ENCODE assay signal across 37 cellular contexts in the genomic region with DNA sequence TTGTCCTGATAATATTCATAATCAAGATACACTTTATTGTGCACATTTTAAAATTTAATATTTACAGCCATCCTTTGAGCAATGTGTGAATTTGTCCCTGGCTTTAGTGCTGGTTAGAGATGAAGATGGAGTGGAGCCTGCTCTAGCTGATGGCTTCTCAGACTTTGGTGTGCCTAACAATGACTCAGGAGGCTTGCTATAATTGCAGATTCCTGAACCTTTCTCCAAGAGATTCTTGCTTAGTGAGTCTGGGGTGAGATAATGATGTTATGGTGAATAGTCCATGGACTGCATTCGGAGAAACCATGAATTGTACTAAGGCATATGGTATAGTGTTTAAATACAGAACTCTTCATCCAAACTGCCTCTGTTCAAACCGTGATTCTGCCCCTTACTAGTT.
"Had no signal": no experiment of that assay in that cellular context is flagged by ENCODE, and none has a peak within 500 bp of the region (broad histone marks: within the 10 kb centered on the region; RNA-seq: fewer than 3 reads in every experiment).

No MANE protein-coding gene starts in this region.

- H3K9me3 ChIP-seq: ascending aorta had no signal

- DNase-seq: activated CD4-positive, alpha-beta memory T cell treated with anti-CD3 and anti-CD28 coated beads, Interleukin-2, amount 10 ng/mL, durations not matched to agents 7 days and 5 days; activated CD4-positive, alpha-beta T cell treated with anti-CD3 and anti-CD28 coated beads for 1 hour; activated CD4-positive, alpha-beta T cell treated with anti-CD3 and anti-CD28 coated beads for 36 hours; activated CD4-positive, alpha-beta T cell treated with anti-CD3 and anti-CD28 coated beads for 48 hours; activated CD4-positive, alpha-beta T cell treated with anti-CD3 and anti-CD28 coated beads, Interleukin-2, amount 10 ng/mL, durations not matched to agents 7 days and 5 days; activated CD4-positive, alpha-beta T cell treated with anti-CD3 and anti-CD28 coated beads, Interleukin-2, amount 50 U/mL, for 48 hours; activated CD4-positive, CD25-positive, alpha-beta regulatory T cell; activated CD8-positive, alpha-beta memory T cell treated with anti-CD3 and anti-CD28 coated beads for 24 hours; activated CD8-positive, alpha-beta memory T cell treated with anti-CD3 and anti-CD28 coated beads, Interleukin-2, amount 10 ng/mL, durations not matched to agents 7 days and 5 days; activated CD8-positive, alpha-beta memory T cell treated with anti-CD3 and anti-CD28 coated beads, Interleukin-2, amount 50 U/mL, for 48 hours; activated CD8-positive, alpha-beta T cell treated with anti-CD3 and anti-CD28 coated beads, Interleukin-2, amount 10 ng/mL, durations not matched to agents 7 days and 5 days; activated effector memory CD4-positive, alpha-beta T cell treated with Interleukin-2 at 50 U/mL for 16 hours; activated gamma-delta T cell; activated naive CD4-positive, alpha-beta T cell treated with anti-CD3 and anti-CD28 coated beads, Interleukin-2, amount 10 ng/mL, durations not matched to agents 7 days and 5 days; activated naive CD4-positive, alpha-beta T cell treated with Interleukin-2 at 50 U/mL for 16 hours; activated naive CD8-positive, alpha-beta T cell treated with anti-CD3 and anti-CD28 coated beads, Interleukin-2, amount 10 ng/mL, durations not matched to agents 7 days and 5 days; activated naive CD8-positive, alpha-beta T cell treated with anti-CD3 and anti-CD28 coated beads, Interleukin-2, amount 50 U/mL, for 24 hours; activated T-cell treated with anti-CD3 and anti-CD28 coated beads, Interleukin-2, amount 50 U/mL, for 24 hours; activated T-cell treated with anti-CD3 and anti-CD28 coated beads, Interleukin-2, amount 50 U/mL, for 48 hours; amygdala; anterior cingulate cortex; caudate nucleus; cerebellar nuclear complex; T-helper 2 cell; T-helper 9 cell; WERI-Rb-1 had no signal

- H3K27me3 ChIP-seq: ascending aorta, cardiac muscle cell had no signal

- H3K36me3 Mint-ChIP-seq: activated CD8-positive, alpha-beta memory T cell treated with anti-CD3 and anti-CD28 coated beads, Interleukin-2, amount 10 ng/mL, durations not matched to agents 7 days and 5 days; activated naive CD4-positive, alpha-beta T cell treated with anti-CD3 and anti-CD28 coated beads, Interleukin-2, amount 10 ng/mL, durations not matched to agents 7 days and 5 days; activated naive CD4-positive, alpha-beta T cell treated with anti-CD3 and anti-CD28 coated beads, Interleukin-2, amount 50 U/mL, for 24 hours; activated naive CD8-positive, alpha-beta T cell; activated naive CD8-positive, alpha-beta T cell treated with anti-CD3 and anti-CD28 coated beads, Interleukin-2, amount 10 ng/mL, durations not matched to agents 7 days and 5 days; brain; WTC11 had no signal

- H3K4me1 Mint-ChIP-seq: activated CD4-positive, alpha-beta memory T cell treated with anti-CD3 and anti-CD28 coated beads, Interleukin-2, amount 10 ng/mL, durations not matched to agents 7 days and 5 days; activated CD4-positive, alpha-beta T cell treated with anti-CD3 and anti-CD28 coated beads for 36 hours; activated CD4-positive, alpha-beta T cell treated with anti-CD3 and anti-CD28 coated beads, Interleukin-2, amount 10 ng/mL, durations not matched to agents 7 days and 5 days; activated CD8-positive, alpha-beta memory T cell treated with anti-CD3 and anti-CD28 coated beads, Interleukin-2, amount 10 ng/mL, durations not matched to agents 7 days and 5 days; activated naive CD4-positive, alpha-beta T cell treated with anti-CD3 and anti-CD28 coated beads, Interleukin-2, amount 10 ng/mL, durations not matched to agents 7 days and 5 days; activated naive CD4-positive, alpha-beta T cell treated with anti-CD3 and anti-CD28 coated beads, Interleukin-2, amount 50 U/mL, for 24 hours; activated naive CD8-positive, alpha-beta T cell treated with anti-CD3 and anti-CD28 coated beads, Interleukin-2, amount 10 ng/mL, durations not matched to agents 7 days and 5 days; activated naive CD8-positive, alpha-beta T cell treated with anti-CD3 and anti-CD28 coated beads, Interleukin-2, amount 50 U/mL, for 24 hours; brain; central memory CD8-positive, alpha-beta T cell had no signal

- H3K4me3 ChIP-seq: ascending aorta, cardiac muscle cell had no signal

- H3K9me3 Mint-ChIP-seq: activated CD4-positive, alpha-beta memory T cell treated with anti-CD3 and anti-CD28 coated beads, Interleukin-2, amount 10 ng/mL, durations not matched to agents 7 days and 5 days; activated CD4-positive, alpha-beta T cell treated with anti-CD3 and anti-CD28 coated beads, Interleukin-2, amount 10 ng/mL, durations not matched to agents 7 days and 5 days; activated naive CD4-positive, alpha-beta T cell treated with anti-CD3 and anti-CD28 coated beads, Interleukin-2, amount 10 ng/mL, durations not matched to agents 7 days and 5 days; activated naive CD4-positive, alpha-beta T cell treated with anti-CD3 and anti-CD28 coated beads, Interleukin-2, amount 50 U/mL, for 24 hours; activated naive CD8-positive, alpha-beta T cell treated with anti-CD3 and anti-CD28 coated beads, Interleukin-2, amount 50 U/mL, for 24 hours; activated T-cell treated with anti-CD3 and anti-CD28 coated beads, Interleukin-2, amount 50 U/mL, for 24 hours; activated T-helper 2 cell treated with anti-CD3 and anti-CD28 coated beads, Interferon-gamma antibody, Interleukin-2, Interleukin-4, amounts not matched to agents 10 μg/mL and 5 μg/mL and 100 μg/mL, durations not matched to agents 14 hours and 24 hours and 36 hours; T-helper 1 cell treated with Interleukin-12 subunit alpha and Interleukin-12 subunit beta and Interleukin-4 antibody, amounts not matched to agents 30 μg/mL and 1 μg/mL, for 36 hours; T-helper 2 cell treated with Interferon-gamma antibody and Interleukin-4, amounts not matched to agents 5 μg/mL and 100 μg/mL, for 36 hours; WTC11 had no signal

- H3K4me3 Mint-ChIP-seq: activated CD4-positive, alpha-beta memory T cell treated with anti-CD3 and anti-CD28 coated beads, Interleukin-2, amount 10 ng/mL, durations not matched to agents 7 days and 5 days; activated CD4-positive, alpha-beta T cell treated with anti-CD3 and anti-CD28 coated beads for 36 hours; activated CD4-positive, alpha-beta T cell treated with anti-CD3 and anti-CD28 coated beads, Interleukin-2, amount 10 ng/mL, durations not matched to agents 7 days and 5 days; activated CD8-positive, alpha-beta memory T cell treated with anti-CD3 and anti-CD28 coated beads, Interleukin-2, amount 10 ng/mL, durations not matched to agents 7 days and 5 days; activated CD8-positive, alpha-beta T cell treated with anti-CD3 and anti-CD28 coated beads, Interleukin-2, amount 10 ng/mL, durations not matched to agents 7 days and 5 days; activated naive CD4-positive, alpha-beta T cell treated with anti-CD3 and anti-CD28 coated beads, Interleukin-2, amount 10 ng/mL, durations not matched to agents 7 days and 5 days; activated naive CD4-positive, alpha-beta T cell treated with anti-CD3 and anti-CD28 coated beads, Interleukin-2, amount 50 U/mL, for 24 hours; activated naive CD8-positive, alpha-beta T cell; activated naive CD8-positive, alpha-beta T cell treated with anti-CD3 and anti-CD28 coated beads, Interleukin-2, amount 10 ng/mL, durations not matched to agents 7 days and 5 days; activated naive CD8-positive, alpha-beta T cell treated with anti-CD3 and anti-CD28 coated beads, Interleukin-2, amount 50 U/mL, for 24 hours; activated T-cell treated with anti-CD3 and anti-CD28 coated beads, Interleukin-2, amount 50 U/mL, for 24 hours; brain; central memory CD8-positive, alpha-beta T cell; T-helper 1 cell treated with Interleukin-12 subunit alpha and Interleukin-12 subunit beta and Interleukin-4 antibody, amounts not matched to agents 30 μg/mL and 1 μg/mL, for 36 hours; T-helper 2 cell treated with Interferon-gamma antibody and Interleukin-4, amounts not matched to agents 5 μg/mL and 100 μg/mL, for 36 hours; WTC11 had no signal

- H3K27me3 Mint-ChIP-seq: activated CD4-positive, alpha-beta memory T cell treated with anti-CD3 and anti-CD28 coated beads, Interleukin-2, amount 10 ng/mL, durations not matched to agents 7 days and 5 days; activated CD4-positive, alpha-beta T cell treated with anti-CD3 and anti-CD28 coated beads for 36 hours; activated CD4-positive, alpha-beta T cell treated with anti-CD3 and anti-CD28 coated beads, Interleukin-2, amount 10 ng/mL, durations not matched to agents 7 days and 5 days; activated CD8-positive, alpha-beta memory T cell treated with anti-CD3 and anti-CD28 coated beads, Interleukin-2, amount 10 ng/mL, durations not matched to agents 7 days and 5 days; activated naive CD4-positive, alpha-beta T cell treated with anti-CD3 and anti-CD28 coated beads, Interleukin-2, amount 10 ng/mL, durations not matched to agents 7 days and 5 days; activated naive CD4-positive, alpha-beta T cell treated with anti-CD3 and anti-CD28 coated beads, Interleukin-2, amount 50 U/mL, for 24 hours; activated naive CD8-positive, alpha-beta T cell; activated naive CD8-positive, alpha-beta T cell treated with anti-CD3 and anti-CD28 coated beads, Interleukin-2, amount 10 ng/mL, durations not matched to agents 7 days and 5 days; central memory CD8-positive, alpha-beta T cell had no signal

- H3K36me3 ChIP-seq: ascending aorta, cardiac muscle cell, WERI-Rb-1 had no signal

- ATAC-seq: activated CD4-positive, alpha-beta T cell treated with anti-CD3 and anti-CD28 coated beads for 36 hours; activated CD4-positive, CD25-positive, alpha-beta regulatory T cell treated with anti-CD3 and anti-CD28 coated beads, Interleukin-2, amount 50 U/mL, for 24 hours; activated CD8-positive, alpha-beta memory T cell treated with anti-CD3 and anti-CD28 coated beads, Interleukin-2, amount 10 ng/mL, durations not matched to agents 7 days and 5 days; activated CD8-positive, alpha-beta T cell treated with anti-CD3 and anti-CD28 coated beads, Interleukin-2, amount 10 ng/mL, durations not matched to agents 7 days and 5 days; activated naive CD8-positive, alpha-beta T cell treated with anti-CD3 and anti-CD28 coated beads, Interleukin-2, amount 50 U/mL, for 24 hours; WTC11 had no signal

- H3K27ac ChIP-seq: ascending aorta, cardiac muscle cell, WERI-Rb-1 had no signal

- H3K27ac Mint-ChIP-seq: activated CD4-positive, alpha-beta memory T cell treated with anti-CD3 and anti-CD28 coated beads, Interleukin-2, amount 10 ng/mL, durations not matched to agents 7 days and 5 days; activated CD4-positive, alpha-beta T cell treated with anti-CD3 and anti-CD28 coated beads for 36 hours; activated CD4-positive, alpha-beta T cell treated with anti-CD3 and anti-CD28 coated beads, Interleukin-2, amount 10 ng/mL, durations not matched to agents 7 days and 5 days; activated CD8-positive, alpha-beta memory T cell treated with anti-CD3 and anti-CD28 coated beads, Interleukin-2, amount 10 ng/mL, durations not matched to agents 7 days and 5 days; activated CD8-positive, alpha-beta T cell treated with anti-CD3 and anti-CD28 coated beads, Interleukin-2, amount 10 ng/mL, durations not matched to agents 7 days and 5 days; activated naive CD4-positive, alpha-beta T cell treated with anti-CD3 and anti-CD28 coated beads, Interleukin-2, amount 10 ng/mL, durations not matched to agents 7 days and 5 days; activated naive CD4-positive, alpha-beta T cell treated with anti-CD3 and anti-CD28 coated beads, Interleukin-2, amount 50 U/mL, for 24 hours; activated naive CD8-positive, alpha-beta T cell; activated naive CD8-positive, alpha-beta T cell treated with anti-CD3 and anti-CD28 coated beads, Interleukin-2, amount 10 ng/mL, durations not matched to agents 7 days and 5 days; activated naive CD8-positive, alpha-beta T cell treated with anti-CD3 and anti-CD28 coated beads, Interleukin-2, amount 50 U/mL, for 24 hours; activated T-cell treated with anti-CD3 and anti-CD28 coated beads, Interleukin-2, amount 50 U/mL, for 24 hours; activated T-helper 2 cell treated with anti-CD3 and anti-CD28 coated beads, Interferon-gamma antibody, Interleukin-2, Interleukin-4, amounts not matched to agents 10 μg/mL and 5 μg/mL and 100 μg/mL, durations not matched to agents 14 hours and 24 hours and 36 hours; brain; T-helper 1 cell treated with Interleukin-12 subunit alpha and Interleukin-12 subunit beta and Interleukin-4 antibody, amounts not matched to agents 30 μg/mL and 1 μg/mL, for 36 hours; T-helper 2 cell treated with Interferon-gamma antibody and Interleukin-4, amounts not matched to agents 5 μg/mL and 100 μg/mL, for 36 hours; WTC11 had no signal

- H3K4me1 ChIP-seq: ascending aorta had no signal
